Comparison of ENCODE assay signal across 8 cellular contexts in genomic region chr13:76991432-76991795, GRCh38. TPM values are rescaled to one million over a fixed set of nuclear protein-coding genes. Genes with fewer than 3 reads are reported as not detected.
DNase-seq lines count a peak whose midpoint lies in the region; ATAC-seq and TF ChIP-seq lines count a peak whose summit lies in the region.

No MANE protein-coding gene starts in this region.

- H3K4me1 ChIP-seq in PC-9 (replicated peaks; ENCODE audit: insufficient read depth): peaks cover 9% of the 10 kb centered on the region; the same call in 1 of the 2 replicates

- peaks cover 48% of the 10 kb centered on the region for H3K4me1 Mint-ChIP-seq in activated naive CD8-positive, alpha-beta T cell (ENCODE audit: low read depth)

- H3K9me2 ChIP-seq in PC-9 (ENCODE audit: insufficient read depth): no peaks in the 10 kb centered on the region

- in situ Hi-C loops in GM13976 (cut with MboI; ENCODE audit: low sequenced_read_pairs, unreplicated experiment): no loop called here

- no peaks in the 10 kb centered on the region for H4K20me1 ChIP-seq in PC-9 (ENCODE audit: insufficient read depth)

- DNase-seq in GM13976 (ENCODE audit: low spot score): peak; percentile 66
- DNase-seq in PC-9: no peak
- DNase-seq in stimulated activated CD4-positive, alpha-beta T cell treated with anti-CD3 and anti-CD28 coated beads, Interleukin-4, amount 100 ng/mL, for 1 hour: peak; percentile 54
- no peak for DNase-seq in DMS 273 (lab: John Stamatoyannopoulos, UW; ENCODE audit: unreplicated experiment)
- DNase-seq in pons (ENCODE audit: low spot score): no peak

- H3K36me3 Mint-ChIP-seq in activated naive CD8-positive, alpha-beta T cell: peaks cover 4% of the 10 kb centered on the region

- H3K4me3 Mint-ChIP-seq in activated naive CD8-positive, alpha-beta T cell: peak overlapping the region; percentile 97

- TSS peak; percentile 92 for BruUV-seq in PC-9 (replicated peaks; lab: Mats Ljungman, UMichigan)

- H3K27me3 Mint-ChIP-seq in activated naive CD8-positive, alpha-beta T cell: no peaks in the 10 kb centered on the region

- H3F3A ChIP-seq in PC-9 (ENCODE audit: insufficient read depth, low read depth): no peaks in the 10 kb centered on the region

- peak overlapping the region; percentile 98 for H2AFZ ChIP-seq in PC-9

- intact Hi-C loops in PC-9 (cut with micrococcal nuclease; ENCODE audit: unreplicated experiment): no loop called here

- H3K4me3 ChIP-seq in PC-9 (peak overlapping the region; percentile 70), iPS-18c (ENCODE audit: insufficient read depth, low read depth, low read length) (peak overlapping the region; percentile 81)

- no peak for TF ChIP-seq CTCF in GM13976 (IDR thresholded peaks at IDR 0.05; ENCODE audit: borderline replicate concordance, control extremely low read depth, extremely low read depth, insufficient read depth, missing control alignments)
- TF ChIP-seq CTCF in PC-9 (conservative IDR thresholded peaks at IDR 0.05): no peak

- POLR2A ChIA-PET in PC-9 (lab: Charles Lee; ENCODE audit: unreplicated experiment): interaction anchor here (0.6 to 0.7 kb wide), 2 partner anchors 35 to 763 kb away, joined by 3 to 4 read pairs; partner anchors contain the start of gene FBXL3

- 0 out of 2 replicates have a peak overlapping the region, but pooled peaks have one; percentile 27 for H3K27ac ChIP-seq in PC-9

- H3K27ac Mint-ChIP-seq in activated naive CD8-positive, alpha-beta T cell: peak overlapping the region; percentile 97

- ATAC-seq in HG02588 (IDR thresholded peaks at IDR 0.05; ENCODE audit: unreplicated experiment): peak; percentile 51

- peak overlapping the region; percentile 81 for H3K4me2 ChIP-seq in PC-9

- peaks cover 5% of the 10 kb centered on the region; the same call in 1 of the 2 replicates for H3K36me3 ChIP-seq in PC-9 (ENCODE audit: low read depth)

- H3K9me3 ChIP-seq in PC-9 (ENCODE audit: insufficient read depth, low read depth): no peaks in the 10 kb centered on the region
- no peaks in the 10 kb centered on the region for H3K9me3 ChIP-seq in iPS-18c (ENCODE audit: control insufficient read depth, insufficient read depth, low read length)

- no peaks in the 10 kb centered on the region for H3K79me2 ChIP-seq in PC-9 (ENCODE audit: low read depth)

- CTCF ChIA-PET in PC-9 (lab: Charles Lee): no interaction called here

- H3K9me3 Mint-ChIP-seq in activated naive CD8-positive, alpha-beta T cell (ENCODE audit: low read depth): no peaks in the 10 kb centered on the region

- H3K27me3 ChIP-seq in PC-9 (ENCODE audit: insufficient read depth, low read depth): 0 out of 2 replicates have a peak, but pooled peaks cover 3% of the 10 kb centered on the region

RNA-seq across cellular contexts. Expression of gene CLN5, which starts 0.5 kb away (rescaled TPM):
- 9.2 and 10.7 TPM in 2 replicates for total RNA-seq in PC-9 (2021)

RNA-seq across cellular contexts. Expression of gene FBXL3, which starts 35.5 kb away (rescaled TPM):
- total RNA-seq in PC-9 (2021): 20.3 and 22.0 TPM in 2 replicates

RNA-seq across cellular contexts. Expression of gene ACOD1, which starts 43.1 kb away (rescaled TPM):
- total RNA-seq in PC-9 (2021): not detected in 2 replicates

Comparison
In these comparisons a context has a peak if more than half of its experiments do, and no peak if none do; other contexts are left out.
1. DNase-seq: peak in GM13976 (single experiment) and stimulated activated CD4-positive, alpha-beta T cell treated with anti-CD3 and anti-CD28 coated beads, Interleukin-4, amount 100 ng/mL, for 1 hour (single experiment); none in PC-9 (0 of 2), DMS 273 (single experiment) and pons (single experiment).